In genomic region chr4:12691168-12691567, GRCh38 we compare ENCODE assay signal across 36 cellular contexts.
"Had no signal": no experiment of that assay in that cellular context is flagged by ENCODE, and none has a peak within 500 bp of the region (broad histone marks: within the 10 kb centered on the region; RNA-seq: fewer than 3 reads in every experiment).

No MANE protein-coding gene starts in this region.

- H3K27me3 ChIP-seq: MG63 had no signal

- H3K36me3 ChIP-seq: MG63 had no signal

- DNase-seq: Karpas-422, Kasumi-1, MG63, MM.1S, MV-4-11, NCI-H1048, NCI-H1092, NCI-H1092 treated with DMSO at 0.1 percent for 48 hours, NCI-H1105, NCI-H1105 treated with DMSO at 0.1 percent for 48 hours, NCI-H1417, NCI-H1417 treated with DMSO at 0.1 percent for 48 hours, NCI-H1436, NCI-H1436 treated with DMSO at 0.1 percent for 48 hours, NCI-H146, NCI-H1694, NCI-H1694 treated with DMSO at 0.1 percent for 48 hours, NCI-H187, NCI-H187 treated with DMSO at 0.1 percent for 48 hours, NCI-H1930, NCI-H2029, NCI-H2029 treated with DMSO at 0.1 percent for 48 hours, NCI-H2081, NCI-H2081 treated with DMSO at 0.1 percent for 48 hours, NCI-H2107, NCI-H2171, NCI-H2171 treated with DMSO at 0.1 percent for 48 hours, NCI-H2227 treated with DMSO at 0.1 percent for 48 hours, NCI-H226, NCI-H345, NCI-H446, NCI-H446 treated with DMSO at 0.1 percent for 48 hours, NCI-H510A, NCI-H510A treated with DMSO at 0.1 percent for 48 hours, NCI-H524, NCI-H524 treated with DMSO at 0.1 percent for 48 hours had no signal

- H3K4me3 ChIP-seq: MG63 had no signal

- H3K9me3 ChIP-seq: MG63 had no signal
